Comparison of ENCODE assay signal across 31 cellular contexts in the genomic region with DNA sequence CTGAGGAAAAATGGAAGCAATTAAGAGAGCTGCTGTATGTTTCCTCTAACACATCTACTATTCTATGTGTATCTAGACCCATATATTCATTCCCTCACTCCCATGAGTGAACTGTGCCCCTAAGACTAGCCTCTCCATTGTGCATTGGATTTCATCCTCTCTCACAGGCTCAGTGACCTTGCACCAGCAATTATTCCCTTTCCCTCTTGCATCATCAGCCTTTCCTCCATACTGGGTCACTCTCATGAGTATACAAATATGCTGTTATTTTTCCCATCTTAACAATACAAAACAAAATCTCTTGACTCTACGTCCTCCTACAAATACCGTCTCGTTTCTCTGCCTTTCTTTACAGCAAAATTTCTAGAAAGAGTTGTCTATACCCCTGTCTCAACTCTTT.
"Had no signal": no experiment of that assay in that cellular context is flagged by ENCODE, and none has a peak within 500 bp of the region (broad histone marks: within the 10 kb centered on the region; RNA-seq: fewer than 3 reads in every experiment).

No MANE protein-coding gene starts in this region.

- H3K4me3 ChIP-seq: MG63, PC-9 had no signal

- H3K27ac ChIP-seq: brain microvascular endothelial cell, PC-9, RWPE1, WERI-Rb-1 had no signal

- H2AFZ ChIP-seq: PC-9 had no signal

- H3K4me2 ChIP-seq: PC-9 had no signal

- H3K9me3 ChIP-seq: MG63 had no signal

- H3K36me3 ChIP-seq: WERI-Rb-1 had no signal

- H3K27me3 ChIP-seq: brain microvascular endothelial cell, MG63 had no signal

- H3K27ac Mint-ChIP-seq: activated CD4-positive, alpha-beta T cell treated with anti-CD3 and anti-CD28 coated beads, Interleukin-2, amount 10 ng/mL, durations not matched to agents 24 days and 14 days; activated naive CD4-positive, alpha-beta T cell treated with anti-CD3 and anti-CD28 coated beads for 36 hours; activated T-helper 1 cell treated with anti-CD3 and anti-CD28 coated beads, Interleukin-12 subunit alpha, Interleukin-12 subunit beta, Interleukin-2, Interleukin-4 antibody, amounts not matched to agents 30 ng/mL and 10 ng/mL and 1 ng/mL, durations not matched to agents 14 hours and 24 hours and 36 hours; T-cell had no signal

- H3K27me3 Mint-ChIP-seq: activated CD4-positive, alpha-beta T cell treated with anti-CD3 and anti-CD28 coated beads, Interleukin-2, amount 10 ng/mL, durations not matched to agents 24 days and 14 days; T-cell had no signal

- DNase-seq: activated CD4-positive, alpha-beta T cell treated with anti-CD3 and anti-CD28 coated beads, Interleukin-2, amount 10 ng/mL, durations not matched to agents 24 days and 14 days; activated CD4-positive, alpha-beta T cell treated with anti-CD3 and anti-CD28 coated beads, Interleukin-2, amount 50 U/mL, for 4 hours; activated gamma-delta T cell treated with Interleukin-2 at 50 U/mL for 16 hours; activated naive CD4-positive, alpha-beta T cell treated with anti-CD3 and anti-CD28 coated beads for 36 hours; activated T-cell treated with anti-CD3 and anti-CD28 coated beads, Interleukin-2, amount 50 U/mL, for 4 hours; amniotic stem cell; aorta; brain microvascular endothelial cell; central memory CD4-positive, alpha-beta T cell; Kasumi-1; KG1; MG63; NCI-H1048; NCI-H1105 treated with DMSO at 0.1 percent for 48 hours; NCI-H1436; NCI-H1694; NCI-H1930; NCI-H2081 treated with DMSO at 0.1 percent for 48 hours; NCI-H345; NCI-H524 treated with DMSO at 0.1 percent for 48 hours; NK-92 treated with Interleukin-12 subunit alpha and Interleukin-12 subunit beta, amount 100 ng/mL, for 24 hours; PC-9; SIG-M5; T-cell; T1000; WERI-Rb-1 had no signal

- ATAC-seq: activated naive CD4-positive, alpha-beta T cell treated with anti-CD3 and anti-CD28 coated beads, Interleukin-2, amount 50 U/mL, for 72 hours; activated T-cell treated with anti-CD3 and anti-CD28 coated beads, Interleukin-2, amount 50 U/mL, for 4 hours; Right ventricle myocardium inferior; SK-N-SH treated with all-trans-retinoic acid at 6 μM for 48 hours; T-cell had no signal

- H3K4me1 Mint-ChIP-seq: T-cell had no signal

- H3K4me3 Mint-ChIP-seq: activated CD4-positive, alpha-beta T cell treated with anti-CD3 and anti-CD28 coated beads, Interleukin-2, amount 10 ng/mL, durations not matched to agents 24 days and 14 days; activated naive CD4-positive, alpha-beta T cell treated with anti-CD3 and anti-CD28 coated beads for 36 hours; activated T-cell treated with anti-CD3 and anti-CD28 coated beads, Interleukin-2, amount 50 U/mL, for 4 hours; activated T-helper 1 cell treated with anti-CD3 and anti-CD28 coated beads, Interleukin-12 subunit alpha, Interleukin-12 subunit beta, Interleukin-2, Interleukin-4 antibody, amounts not matched to agents 30 ng/mL and 10 ng/mL and 1 ng/mL, durations not matched to agents 14 hours and 24 hours and 36 hours; T-cell had no signal

- H3K9me3 Mint-ChIP-seq: activated CD4-positive, alpha-beta T cell treated with anti-CD3 and anti-CD28 coated beads, Interleukin-2, amount 10 ng/mL, durations not matched to agents 24 days and 14 days; activated naive CD4-positive, alpha-beta T cell treated with anti-CD3 and anti-CD28 coated beads for 36 hours; activated naive CD4-positive, alpha-beta T cell treated with anti-CD3 and anti-CD28 coated beads, Interleukin-2, amount 50 U/mL, for 72 hours; activated T-cell treated with anti-CD3 and anti-CD28 coated beads, Interleukin-2, amount 50 U/mL, for 4 hours; activated T-helper 1 cell treated with anti-CD3 and anti-CD28 coated beads, Interleukin-12 subunit alpha, Interleukin-12 subunit beta, Interleukin-2, Interleukin-4 antibody, amounts not matched to agents 30 ng/mL and 10 ng/mL and 1 ng/mL, durations not matched to agents 14 hours and 24 hours and 36 hours; T-cell had no signal
